In the genomic region with DNA sequence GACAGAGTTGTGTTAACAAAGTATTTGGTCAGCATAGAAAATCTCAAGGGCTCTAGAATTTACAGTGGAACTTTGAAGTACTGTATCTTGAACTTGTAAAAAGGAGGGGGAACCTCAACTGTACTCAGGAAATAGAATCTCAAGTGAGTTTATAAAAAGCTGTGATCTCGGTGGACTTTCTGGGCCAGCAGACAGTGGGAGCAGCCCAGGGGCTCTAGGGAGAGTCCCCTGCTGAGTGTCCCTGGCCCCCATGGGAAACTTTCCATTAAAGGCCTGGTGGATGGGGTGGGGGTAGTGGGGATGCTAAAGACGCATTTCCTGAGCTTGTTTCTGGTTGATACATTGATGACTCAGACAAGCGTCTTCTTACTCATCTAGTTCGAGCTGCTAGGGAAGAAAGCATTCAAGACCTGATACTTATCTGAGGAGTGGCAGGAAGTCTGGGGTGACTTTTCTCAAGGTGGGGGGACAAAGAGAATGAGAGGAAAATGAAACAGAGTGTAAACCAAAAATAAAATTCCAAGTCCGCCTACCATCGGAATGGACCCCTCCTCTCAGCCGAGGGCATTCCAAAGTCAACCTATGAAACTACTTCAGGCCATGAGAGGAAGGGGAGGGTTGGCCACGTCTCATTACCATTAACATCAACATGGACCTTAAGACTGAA, we compare ENCODE assay signal across 8 cellular contexts.
A peak's percentile ranks its signal among the peaks of the same experiment; 100 is the strongest.
DNase-seq lines count a peak whose midpoint lies in the region; ATAC-seq and TF ChIP-seq lines count a peak whose summit lies in the region.

No MANE protein-coding gene starts in this region.

- H3K27ac ChIP-seq in esophagus muscularis mucosa (replicated peaks in 1 of 4): peak overlapping the region in 3 of 4 donors; percentile 18 to 47 (median 34)

- DNase-seq in AG08396 (ENCODE audit: low spot score) (peak; percentile 68), esophagus muscularis mucosa (ENCODE audit: extremely low spot score) (no peak), cerebellar nuclear complex (lab: John Stamatoyannopoulos, UW) (no peak), anterior cingulate cortex (lab: John Stamatoyannopoulos, UW) (no peak)
- peak; percentile 57 to 65 for DNase-seq in activated CD4-positive, alpha-beta T cell treated with anti-CD3 and anti-CD28 coated beads, Interleukin-2, amount 50 U/mL, for 4 hours
- DNase-seq in stimulated activated CD4-positive, alpha-beta T cell treated with anti-CD3 and anti-CD28 coated beads, Interleukin-15, amount 100 ng/mL, for 48 hours (ENCODE audit: low read depth in 2 of 2): peak; percentile 48 to 49

- no peak overlapping the region for H3K4me3 ChIP-seq in esophagus muscularis mucosa

- WGBS in esophagus muscularis mucosa: 73% methylated on average over 8 of the region's 8 CpGs

- H3K9me3 ChIP-seq in esophagus muscularis mucosa: no peaks in the 10 kb centered on the region

- no peak for TF ChIP-seq POLR2A in esophagus muscularis mucosa (IDR thresholded peaks at IDR 0.05; ENCODE audit: low read depth)

- no peak for TF ChIP-seq CTCF in esophagus muscularis mucosa (IDR thresholded peaks at IDR 0.05)

- intact Hi-C loops in esophagus muscularis mucosa (cut with DNase I): no loop called here

- H3K36me3 ChIP-seq in esophagus muscularis mucosa: peaks cover 33 to 100% (median 88%) of the 10 kb centered on the region in 4 donors

- TF ChIP-seq EP300 in esophagus muscularis mucosa (IDR thresholded peaks at IDR 0.05): no peak

- peaks cover 16 to 28% (median 20%) of the 10 kb centered on the region in 4 donors for H3K4me1 ChIP-seq in esophagus muscularis mucosa

- ATAC-seq in GM19452 (IDR thresholded peaks at IDR 0.05; ENCODE audit: unreplicated experiment) (peak; percentile 87), HG03521 (IDR thresholded peaks at IDR 0.05; ENCODE audit: unreplicated experiment) (peak; percentile 76)

- no peaks in the 10 kb centered on the region for H3K27me3 ChIP-seq in esophagus muscularis mucosa

Comparison
In these comparisons a context has a peak if more than half of its experiments do, and no peak if none do; other contexts are left out.
1. DNase-seq: peak in AG08396 (single experiment), activated CD4-positive, alpha-beta T cell treated with anti-CD3 and anti-CD28 coated beads, Interleukin-2, amount 50 U/mL, for 4 hours (2 of 2) and stimulated activated CD4-positive, alpha-beta T cell treated with anti-CD3 and anti-CD28 coated beads, Interleukin-15, amount 100 ng/mL, for 48 hours (2 of 2); none in esophagus muscularis mucosa (single experiment), cerebellar nuclear complex (0 of 2) and anterior cingulate cortex (0 of 58).